Comparison of ENCODE assay signal across 24 cellular contexts in genomic region chr6:113147544-113147943, GRCh38.
DNase-seq lines count a peak whose midpoint lies in the region; ATAC-seq and TF ChIP-seq lines count a peak whose summit lies in the region.
"Had no signal": no experiment of that assay in that cellular context is flagged by ENCODE, and none has a peak within 500 bp of the region (broad histone marks: within the 10 kb centered on the region; RNA-seq: fewer than 3 reads in every experiment).

No MANE protein-coding gene starts in this region.

- H3K9me3 ChIP-seq in AG04450 (ENCODE audit: control insufficient read depth, insufficient read depth, low read length), result no peaks in the 10 kb centered on the region
- H3K9me3 ChIP-seq: A549, upper lobe of right lung had no signal

- DNase-seq in AG04450 (ENCODE audit: low read depth, low spot score), result peak; percentile 87
- peak; percentile 56 for DNase-seq in HFF-Myc (ENCODE audit: extremely low read depth, low read depth)
- peak; percentile 77 for DNase-seq in amniotic epithelial cell (ENCODE audit: low read depth)
- DNase-seq in hepatic stellate cell (ENCODE audit: low spot score), result peak; percentile 0
- no peak for DNase-seq in NCI-H2081 (lab: John Stamatoyannopoulos, UW)
- no peak for DNase-seq in DMS 273 treated with DMSO at 0.1 percent for 48 hours (lab: John Stamatoyannopoulos, UW)
- DNase-seq: activated CD8-positive, alpha-beta memory T cell treated with anti-CD3 and anti-CD28 coated beads, Interleukin-2, amount 50 U/mL, for 4 hours; CD4-positive, CD25-positive, alpha-beta regulatory T cell; cortex of kidney; foreskin melanocyte; GF-D8; GOT3; Kasumi-1; NCI-H748 treated with DMSO at 0.1 percent for 48 hours; occipital lobe; PC-9; stimulated activated CD8-positive, alpha-beta memory T cell treated with anti-CD3 and anti-CD28 coated beads, Interleukin-4, amount 100 ng/mL, for 48 hours; T-helper 17 cell; upper lobe of right lung; WERI-Rb-1 had no signal

- no peaks in the 10 kb centered on the region for H3K27me3 ChIP-seq in AG04450 (ENCODE audit: control insufficient read depth, insufficient read depth, low read length)
- H3K27me3 ChIP-seq: upper lobe of right lung had no signal

- ATAC-seq in GM21390 (IDR thresholded peaks at IDR 0.05; ENCODE audit: unreplicated experiment) (no peak), HG03378 (IDR thresholded peaks at IDR 0.05; ENCODE audit: unreplicated experiment) (no peak)
- ATAC-seq: A549, GM12878, T-helper 17 cell, upper lobe of right lung had no signal

- no peak overlapping the region for H3K4me3 ChIP-seq in AG04450 (ENCODE audit: low read depth, low read length)
- no peak overlapping the region for H3K4me3 ChIP-seq in HFF-Myc (replicated peaks; ENCODE audit: low read depth, low read length)
- H3K4me3 ChIP-seq: A549, GM12878, PC-9, upper lobe of right lung had no signal

- TF ChIP-seq CTCF in AG04450 (IDR thresholded peaks at IDR 0.05; ENCODE audit: low read depth, low read length), result no peak
- TF ChIP-seq CTCF in HFF-Myc (IDR thresholded peaks at IDR 0.05; ENCODE audit: low read depth, low read length, missing control alignments), result no peak

- peak overlapping the region; percentile 85 for H3K27ac ChIP-seq in AG04450 (ENCODE audit: low read depth, low read length)
- H3K27ac ChIP-seq: A549, PC-9, upper lobe of right lung, WERI-Rb-1 had no signal

- POLR2A ChIA-PET in AG04450 (lab: Yijun Ruan, JAX), result no interaction called here

- CTCF ChIA-PET in AG04450 (lab: Charles Lee), result no interaction called here

Comparison
In these comparisons a context has a peak if more than half of its experiments do, and no peak if none do; other contexts are left out.
1. DNase-seq: peak in AG04450 (single experiment), HFF-Myc (single experiment), amniotic epithelial cell (single experiment) and hepatic stellate cell (single experiment); none in NCI-H2081 (0 of 2) and DMS 273 treated with DMSO at 0.1 percent for 48 hours (single experiment).